ENCODE assay signal across 1 cellular context in the genomic region with DNA sequence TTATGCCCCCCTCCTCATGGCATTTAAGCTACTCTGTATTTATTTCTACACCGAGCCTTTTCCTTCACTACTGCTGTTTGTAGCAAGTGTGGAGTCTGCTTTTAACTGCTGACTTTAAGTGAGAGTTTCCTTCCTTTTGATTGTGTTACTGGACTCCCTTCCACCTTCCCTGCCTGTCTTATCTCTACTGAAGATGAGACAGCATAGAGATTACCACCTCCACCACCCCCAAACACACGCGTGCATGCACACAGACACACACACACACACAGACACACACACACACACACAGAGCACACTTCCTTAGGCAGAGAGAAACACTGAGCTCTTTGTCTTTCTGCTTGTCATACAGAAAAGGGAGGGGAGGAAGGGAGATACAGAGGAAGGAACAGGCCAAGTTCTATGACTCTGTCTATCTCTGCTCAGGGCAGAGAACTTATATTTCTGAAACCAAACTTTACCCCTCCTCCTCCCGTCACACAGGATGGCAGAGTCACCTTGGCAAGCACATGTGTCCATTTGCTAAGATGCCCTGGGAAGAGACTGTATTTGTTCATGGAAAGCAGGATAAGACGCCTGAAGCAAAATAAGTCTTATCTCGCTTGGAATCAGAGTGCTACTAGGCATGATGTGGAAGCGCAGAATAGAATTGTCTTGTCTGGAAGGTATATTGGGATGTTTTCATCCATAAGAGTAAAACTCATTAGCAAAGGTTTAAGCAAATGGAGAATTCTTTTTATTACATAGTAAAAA.
TF ChIP-seq lines count a peak whose summit lies in the region.

No MANE protein-coding gene starts in this region.

TF ChIP-seq in K562, 482 proteins besides CTCF, POLR2A, EP300 and RAD21 (continued from another document and continues in another):
- TF ChIP-seq MBD1 (CRISPR knock-in tag; IDR thresholded peaks at IDR 0.05): no peak
- no peak; the same call in 1 of the 2 replicates for TF ChIP-seq STAT5A (IDR thresholded peaks at IDR 0.05; ENCODE audit: borderline replicate concordance, low read length)
- peak; percentile 52 for TF ChIP-seq NCOA4 (IDR thresholded peaks at IDR 0.05; ENCODE audit: partially characterized antibody)
- TF ChIP-seq MBD2 (IDR thresholded peaks at IDR 0.05; ENCODE audit: borderline replicate concordance, low read depth): no peak
- TF ChIP-seq, protein P1, sequence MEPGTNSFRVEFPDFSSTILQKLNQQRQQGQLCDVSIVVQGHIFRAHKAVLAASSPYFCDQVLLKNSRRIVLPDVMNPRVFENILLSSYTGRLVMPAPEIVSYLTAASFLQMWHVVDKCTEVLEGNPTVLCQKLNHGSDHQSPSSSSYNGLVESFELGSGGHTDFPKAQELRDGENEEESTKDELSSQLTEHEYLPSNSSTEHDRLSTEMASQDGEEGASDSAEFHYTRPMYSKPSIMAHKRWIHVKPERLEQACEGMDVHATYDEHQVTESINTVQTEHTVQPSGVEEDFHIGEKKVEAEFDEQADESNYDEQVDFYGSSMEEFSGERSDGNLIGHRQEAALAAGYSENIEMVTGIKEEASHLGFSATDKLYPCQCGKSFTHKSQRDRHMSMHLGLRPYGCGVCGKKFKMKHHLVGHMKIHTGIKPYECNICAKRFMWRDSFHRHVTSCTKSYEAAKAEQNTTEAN (CRISPR knock-in tag; IDR thresholded peaks at IDR 0.05): no peak
- no peak for TF ChIP-seq ELK3 (CRISPR knock-in tag; IDR thresholded peaks at IDR 0.05)
- no peak for TF ChIP-seq STAT5B (CRISPR knock-in tag; IDR thresholded peaks at IDR 0.05)
- TF ChIP-seq, protein P2, sequence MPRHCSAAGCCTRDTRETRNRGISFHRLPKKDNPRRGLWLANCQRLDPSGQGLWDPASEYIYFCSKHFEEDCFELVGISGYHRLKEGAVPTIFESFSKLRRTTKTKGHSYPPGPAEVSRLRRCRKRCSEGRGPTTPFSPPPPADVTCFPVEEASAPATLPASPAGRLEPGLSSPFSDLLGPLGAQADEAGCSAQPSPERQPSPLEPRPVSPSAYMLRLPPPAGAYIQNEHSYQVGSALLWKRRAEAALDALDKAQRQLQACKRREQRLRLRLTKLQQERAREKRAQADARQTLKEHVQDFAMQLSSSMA (CRISPR knock-in tag; IDR thresholded peaks at IDR 0.05): no peak
- no peak for TF ChIP-seq ZNF699 (CRISPR knock-in tag; IDR thresholded peaks at IDR 0.05; ENCODE audit: insufficient replicate concordance)
- TF ChIP-seq HNRNPK (IDR thresholded peaks at IDR 0.05; ENCODE audit: low read depth, low read length, poor library complexity, severe bottlenecking): no peak
- no peak for TF ChIP-seq ZNF197 (CRISPR knock-in tag; IDR thresholded peaks at IDR 0.05; ENCODE audit: low read depth)
- TF ChIP-seq, protein P3, sequence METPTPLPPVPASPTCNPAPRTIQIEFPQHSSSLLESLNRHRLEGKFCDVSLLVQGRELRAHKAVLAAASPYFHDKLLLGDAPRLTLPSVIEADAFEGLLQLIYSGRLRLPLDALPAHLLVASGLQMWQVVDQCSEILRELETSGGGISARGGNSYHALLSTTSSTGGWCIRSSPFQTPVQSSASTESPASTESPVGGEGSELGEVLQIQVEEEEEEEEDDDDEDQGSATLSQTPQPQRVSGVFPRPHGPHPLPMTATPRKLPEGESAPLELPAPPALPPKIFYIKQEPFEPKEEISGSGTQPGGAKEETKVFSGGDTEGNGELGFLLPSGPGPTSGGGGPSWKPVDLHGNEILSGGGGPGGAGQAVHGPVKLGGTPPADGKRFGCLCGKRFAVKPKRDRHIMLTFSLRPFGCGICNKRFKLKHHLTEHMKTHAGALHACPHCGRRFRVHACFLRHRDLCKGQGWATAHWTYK (CRISPR knock-in tag; IDR thresholded peaks at IDR 0.05): peak; percentile 26; the same call in 1 of the 2 replicates
- peak; percentile 95 for TF ChIP-seq SMARCE1 (IDR thresholded peaks at IDR 0.05)
- peak; percentile 34; the same call in 1 of the 2 replicates for TF ChIP-seq ZNF175 (CRISPR knock-in tag; IDR thresholded peaks at IDR 0.05; ENCODE audit: low read depth)
- TF ChIP-seq TOE1 (IDR thresholded peaks at IDR 0.05; ENCODE audit: borderline replicate concordance): peak; percentile 81
- no peak for TF ChIP-seq TOE1 (CRISPR knock-in tag; IDR thresholded peaks at IDR 0.05; ENCODE audit: borderline replicate concordance, low read depth)
- no peak for TF ChIP-seq RBM25 (IDR thresholded peaks at IDR 0.05; ENCODE audit: low read depth, low read length, severe bottlenecking)
- TF ChIP-seq, protein P4, sequence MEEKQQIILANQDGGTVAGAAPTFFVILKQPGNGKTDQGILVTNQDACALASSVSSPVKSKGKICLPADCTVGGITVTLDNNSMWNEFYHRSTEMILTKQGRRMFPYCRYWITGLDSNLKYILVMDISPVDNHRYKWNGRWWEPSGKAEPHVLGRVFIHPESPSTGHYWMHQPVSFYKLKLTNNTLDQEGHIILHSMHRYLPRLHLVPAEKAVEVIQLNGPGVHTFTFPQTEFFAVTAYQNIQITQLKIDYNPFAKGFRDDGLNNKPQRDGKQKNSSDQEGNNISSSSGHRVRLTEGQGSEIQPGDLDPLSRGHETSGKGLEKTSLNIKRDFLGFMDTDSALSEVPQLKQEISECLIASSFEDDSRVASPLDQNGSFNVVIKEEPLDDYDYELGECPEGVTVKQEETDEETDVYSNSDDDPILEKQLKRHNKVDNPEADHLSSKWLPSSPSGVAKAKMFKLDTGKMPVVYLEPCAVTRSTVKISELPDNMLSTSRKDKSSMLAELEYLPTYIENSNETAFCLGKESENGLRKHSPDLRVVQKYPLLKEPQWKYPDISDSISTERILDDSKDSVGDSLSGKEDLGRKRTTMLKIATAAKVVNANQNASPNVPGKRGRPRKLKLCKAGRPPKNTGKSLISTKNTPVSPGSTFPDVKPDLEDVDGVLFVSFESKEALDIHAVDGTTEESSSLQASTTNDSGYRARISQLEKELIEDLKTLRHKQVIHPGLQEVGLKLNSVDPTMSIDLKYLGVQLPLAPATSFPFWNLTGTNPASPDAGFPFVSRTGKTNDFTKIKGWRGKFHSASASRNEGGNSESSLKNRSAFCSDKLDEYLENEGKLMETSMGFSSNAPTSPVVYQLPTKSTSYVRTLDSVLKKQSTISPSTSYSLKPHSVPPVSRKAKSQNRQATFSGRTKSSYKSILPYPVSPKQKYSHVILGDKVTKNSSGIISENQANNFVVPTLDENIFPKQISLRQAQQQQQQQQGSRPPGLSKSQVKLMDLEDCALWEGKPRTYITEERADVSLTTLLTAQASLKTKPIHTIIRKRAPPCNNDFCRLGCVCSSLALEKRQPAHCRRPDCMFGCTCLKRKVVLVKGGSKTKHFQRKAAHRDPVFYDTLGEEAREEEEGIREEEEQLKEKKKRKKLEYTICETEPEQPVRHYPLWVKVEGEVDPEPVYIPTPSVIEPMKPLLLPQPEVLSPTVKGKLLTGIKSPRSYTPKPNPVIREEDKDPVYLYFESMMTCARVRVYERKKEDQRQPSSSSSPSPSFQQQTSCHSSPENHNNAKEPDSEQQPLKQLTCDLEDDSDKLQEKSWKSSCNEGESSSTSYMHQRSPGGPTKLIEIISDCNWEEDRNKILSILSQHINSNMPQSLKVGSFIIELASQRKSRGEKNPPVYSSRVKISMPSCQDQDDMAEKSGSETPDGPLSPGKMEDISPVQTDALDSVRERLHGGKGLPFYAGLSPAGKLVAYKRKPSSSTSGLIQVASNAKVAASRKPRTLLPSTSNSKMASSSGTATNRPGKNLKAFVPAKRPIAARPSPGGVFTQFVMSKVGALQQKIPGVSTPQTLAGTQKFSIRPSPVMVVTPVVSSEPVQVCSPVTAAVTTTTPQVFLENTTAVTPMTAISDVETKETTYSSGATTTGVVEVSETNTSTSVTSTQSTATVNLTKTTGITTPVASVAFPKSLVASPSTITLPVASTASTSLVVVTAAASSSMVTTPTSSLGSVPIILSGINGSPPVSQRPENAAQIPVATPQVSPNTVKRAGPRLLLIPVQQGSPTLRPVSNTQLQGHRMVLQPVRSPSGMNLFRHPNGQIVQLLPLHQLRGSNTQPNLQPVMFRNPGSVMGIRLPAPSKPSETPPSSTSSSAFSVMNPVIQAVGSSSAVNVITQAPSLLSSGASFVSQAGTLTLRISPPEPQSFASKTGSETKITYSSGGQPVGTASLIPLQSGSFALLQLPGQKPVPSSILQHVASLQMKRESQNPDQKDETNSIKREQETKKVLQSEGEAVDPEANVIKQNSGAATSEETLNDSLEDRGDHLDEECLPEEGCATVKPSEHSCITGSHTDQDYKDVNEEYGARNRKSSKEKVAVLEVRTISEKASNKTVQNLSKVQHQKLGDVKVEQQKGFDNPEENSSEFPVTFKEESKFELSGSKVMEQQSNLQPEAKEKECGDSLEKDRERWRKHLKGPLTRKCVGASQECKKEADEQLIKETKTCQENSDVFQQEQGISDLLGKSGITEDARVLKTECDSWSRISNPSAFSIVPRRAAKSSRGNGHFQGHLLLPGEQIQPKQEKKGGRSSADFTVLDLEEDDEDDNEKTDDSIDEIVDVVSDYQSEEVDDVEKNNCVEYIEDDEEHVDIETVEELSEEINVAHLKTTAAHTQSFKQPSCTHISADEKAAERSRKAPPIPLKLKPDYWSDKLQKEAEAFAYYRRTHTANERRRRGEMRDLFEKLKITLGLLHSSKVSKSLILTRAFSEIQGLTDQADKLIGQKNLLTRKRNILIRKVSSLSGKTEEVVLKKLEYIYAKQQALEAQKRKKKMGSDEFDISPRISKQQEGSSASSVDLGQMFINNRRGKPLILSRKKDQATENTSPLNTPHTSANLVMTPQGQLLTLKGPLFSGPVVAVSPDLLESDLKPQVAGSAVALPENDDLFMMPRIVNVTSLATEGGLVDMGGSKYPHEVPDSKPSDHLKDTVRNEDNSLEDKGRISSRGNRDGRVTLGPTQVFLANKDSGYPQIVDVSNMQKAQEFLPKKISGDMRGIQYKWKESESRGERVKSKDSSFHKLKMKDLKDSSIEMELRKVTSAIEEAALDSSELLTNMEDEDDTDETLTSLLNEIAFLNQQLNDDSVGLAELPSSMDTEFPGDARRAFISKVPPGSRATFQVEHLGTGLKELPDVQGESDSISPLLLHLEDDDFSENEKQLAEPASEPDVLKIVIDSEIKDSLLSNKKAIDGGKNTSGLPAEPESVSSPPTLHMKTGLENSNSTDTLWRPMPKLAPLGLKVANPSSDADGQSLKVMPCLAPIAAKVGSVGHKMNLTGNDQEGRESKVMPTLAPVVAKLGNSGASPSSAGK (IDR thresholded peaks at IDR 0.05): no peak
- TF ChIP-seq, protein P5, sequence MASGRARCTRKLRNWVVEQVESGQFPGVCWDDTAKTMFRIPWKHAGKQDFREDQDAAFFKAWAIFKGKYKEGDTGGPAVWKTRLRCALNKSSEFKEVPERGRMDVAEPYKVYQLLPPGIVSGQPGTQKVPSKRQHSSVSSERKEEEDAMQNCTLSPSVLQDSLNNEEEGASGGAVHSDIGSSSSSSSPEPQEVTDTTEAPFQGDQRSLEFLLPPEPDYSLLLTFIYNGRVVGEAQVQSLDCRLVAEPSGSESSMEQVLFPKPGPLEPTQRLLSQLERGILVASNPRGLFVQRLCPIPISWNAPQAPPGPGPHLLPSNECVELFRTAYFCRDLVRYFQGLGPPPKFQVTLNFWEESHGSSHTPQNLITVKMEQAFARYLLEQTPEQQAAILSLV (tag; IDR thresholded peaks at IDR 0.05): no peak
- no peak for TF ChIP-seq ZZZ3 (IDR thresholded peaks at IDR 0.05)
- peak; percentile 63 for TF ChIP-seq PHF20 (IDR thresholded peaks at IDR 0.05; ENCODE audit: partially characterized antibody)
- TF ChIP-seq BDP1 (IDR thresholded peaks at IDR 0.05; ENCODE audit: insufficient read depth, insufficient read length): no peak
- no peak for TF ChIP-seq SIX5 (IDR thresholded peaks at IDR 0.05; ENCODE audit: borderline replicate concordance in 1 of 2, insufficient read depth in 1 of 2, low read depth in 1 of 2, low read length in 2 of 2)
- no peak for TF ChIP-seq ZNF282 (CRISPR knock-in tag; IDR thresholded peaks at IDR 0.05)
- peak in 1 of 2 experiments; percentile 82; a peak in 2 of 4 replicates for TF ChIP-seq ARNT (IDR thresholded peaks at IDR 0.05)
- no peak for TF ChIP-seq TCF7L2 (IDR thresholded peaks at IDR 0.05; ENCODE audit: low read depth, low read length)
- no peak for TF ChIP-seq ZNF561 (CRISPR knock-in tag; conservative IDR thresholded peaks at IDR 0.05)
- no peak for TF ChIP-seq MLX (CRISPR knock-in tag; conservative IDR thresholded peaks at IDR 0.05)
- TF ChIP-seq HBP1 (CRISPR knock-in tag; IDR thresholded peaks at IDR 0.05): peak; percentile 87; the same call in 1 of the 2 replicates
- TF ChIP-seq PHTF2 (CRISPR knock-in tag; IDR thresholded peaks at IDR 0.05): no peak
- TF ChIP-seq KDM5B (IDR thresholded peaks at IDR 0.05; ENCODE audit: insufficient replicate concordance, low read depth, low read length): peak; percentile 29
- TF ChIP-seq CBX2 (IDR thresholded peaks at IDR 0.05; ENCODE audit: insufficient read depth, low read length, poor library complexity, severe bottlenecking): no peak
- no peak for TF ChIP-seq HDAC3 (IDR thresholded peaks at IDR 0.05; ENCODE audit: borderline replicate concordance, partially characterized antibody)
